1 cellular context compared by ENCODE assay signal in genomic region chr19:16496613-16496983, GRCh38.
TF ChIP-seq lines count a peak whose summit lies in the region.

No MANE protein-coding gene starts in this region.

TF ChIP-seq in K562, 482 proteins besides CTCF, POLR2A, EP300 and RAD21:
- TF ChIP-seq NFIC (IDR thresholded peaks at IDR 0.05) = no peak
- TF ChIP-seq FOXK1 (CRISPR knock-in tag; IDR thresholded peaks at IDR 0.05; ENCODE audit: borderline replicate concordance) = 0 out of 2 replicates have a peak, but pooled peaks have one; percentile 12
- no peak for TF ChIP-seq ZNF212 (CRISPR knock-in tag; IDR thresholded peaks at IDR 0.05)
- no peak for TF ChIP-seq CREB3 (tag; conservative IDR thresholded peaks at IDR 0.05; ENCODE audit: low read depth)
- TF ChIP-seq ZNF121 (CRISPR knock-in tag; conservative IDR thresholded peaks at IDR 0.05) = peak; percentile 93
- peak; percentile 26; the same call in 1 of the 2 replicates for TF ChIP-seq MEF2A (IDR thresholded peaks at IDR 0.05; ENCODE audit: control insufficient read depth, low read depth, low read length)
- peak; percentile 95 for TF ChIP-seq ZBTB40 (IDR thresholded peaks at IDR 0.05)
- TF ChIP-seq ZBTB40 (CRISPR knock-in tag; IDR thresholded peaks at IDR 0.05) = peak; percentile 95
- 0 out of 2 replicates have a peak, but pooled peaks have one; percentile 9 for TF ChIP-seq SIN3B (IDR thresholded peaks at IDR 0.05; ENCODE audit: low read depth)
- no peak for TF ChIP-seq U2AF2 (optimal IDR thresholded peaks at IDR 0.05; ENCODE audit: low read depth, low read length)
